8 cellular contexts compared by ENCODE assay signal in the genomic region with DNA sequence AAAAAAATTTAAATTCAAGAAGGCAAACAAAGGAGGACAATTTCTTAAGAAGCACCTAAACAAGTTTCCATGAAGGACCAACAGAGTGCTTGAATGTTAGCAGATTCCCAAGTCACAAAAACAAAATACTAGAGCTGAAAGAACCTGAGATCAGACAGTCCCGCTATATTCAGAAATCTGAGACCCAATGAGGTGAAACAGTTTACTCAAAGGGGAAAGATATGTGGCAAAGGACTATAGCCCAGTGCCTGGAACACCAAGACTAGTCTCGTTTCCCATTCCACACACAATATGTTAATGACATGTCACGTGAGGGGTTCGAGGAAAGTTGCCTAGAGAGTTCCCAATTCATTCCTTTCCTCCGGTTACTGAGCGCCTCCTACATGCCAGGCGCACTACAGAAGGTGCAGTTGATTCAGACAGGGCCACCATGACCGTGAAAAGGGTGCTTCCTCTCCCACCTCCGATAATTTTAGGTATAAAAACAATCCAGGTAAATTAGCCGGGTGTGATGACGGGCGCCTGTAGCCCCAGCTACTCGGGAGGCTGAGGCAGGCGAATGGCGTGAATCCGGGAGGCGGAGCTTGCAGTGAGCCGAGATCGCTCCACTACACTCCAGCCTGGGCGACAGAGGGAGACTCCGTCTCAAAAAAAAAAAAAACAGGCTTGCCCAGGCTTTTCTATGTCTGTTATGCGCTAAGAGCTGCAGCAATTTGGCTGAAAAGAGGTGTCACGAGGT.
DNase-seq lines count a peak whose midpoint lies in the region; ATAC-seq and TF ChIP-seq lines count a peak whose summit lies in the region.

No MANE protein-coding gene starts in this region.

- DNase-seq in AG09309 (ENCODE audit: low read depth) = no peak
- peak; percentile 62 for DNase-seq in NCI-H2196 treated with DMSO at 0.1 percent for 48 hours (lab: John Stamatoyannopoulos, UW; ENCODE audit: unreplicated experiment)
- DNase-seq in activated CD4-positive, alpha-beta T cell treated with anti-CD3 and anti-CD28 coated beads for 24 hours (ENCODE audit: low read depth in 2 of 2) = peak; percentile 9 to 17
- DNase-seq in coronary artery (ENCODE audit: low spot score) = peak; percentile 73
- DNase-seq in left kidney (ENCODE audit: low read depth, low spot score) = peak; percentile 91
- DNase-seq in stimulated activated CD4-positive, alpha-beta T cell treated with anti-CD3 and anti-CD28 coated beads, Interleukin-2, amount 100 ng/mL, for 4 hours (ENCODE audit: low read depth) = peak; percentile 9

- H3K27ac ChIP-seq in coronary artery = peak overlapping the region; percentile 77 to 82

- peak overlapping the region; percentile 75 for H3K4me3 ChIP-seq in AG09309 (ENCODE audit: control insufficient read depth, low read depth, low read length)
- H3K4me3 ChIP-seq in coronary artery = peak overlapping the region; percentile 77

- peak; percentile 35 for ATAC-seq in GM18870 (IDR thresholded peaks at IDR 0.05; ENCODE audit: unreplicated experiment)
- ATAC-seq in HG03159 (IDR thresholded peaks at IDR 0.05; ENCODE audit: unreplicated experiment) = peak; percentile 35

- TF ChIP-seq CTCF in AG09309 (IDR thresholded peaks at IDR 0.05; ENCODE audit: control insufficient read depth, insufficient read depth, low read depth, low read length, missing control alignments) (peak; percentile 41), coronary artery (IDR thresholded peaks at IDR 0.05) (no peak)
